ENCODE assay signal across 28 cellular contexts in genomic region chr12:128595609-128596008, GRCh38.
"Had no signal": no experiment of that assay in that cellular context is flagged by ENCODE, and none has a peak within 500 bp of the region (broad histone marks: within the 10 kb centered on the region; RNA-seq: fewer than 3 reads in every experiment).

No MANE protein-coding gene starts in this region.

- H3K79me2 ChIP-seq: parathyroid adenoma had no signal

- DNase-seq: naive thymus-derived CD4-positive, alpha-beta T cell; natural killer cell; occipital lobe; ovary; posterior cingulate gyrus; psoas muscle; right cardiac atrium; small intestine; stimulated activated CD4-positive, alpha-beta T cell treated with anti-CD3 and anti-CD28 coated beads, Interleukin-15, amount 100 ng/mL, for 24 hours; stimulated activated CD4-positive, alpha-beta T cell treated with anti-CD3 and anti-CD28 coated beads, Interleukin-2, amount 100 ng/mL, for 24 hours; stimulated activated CD4-positive, alpha-beta T cell treated with anti-CD3 and anti-CD28 coated beads, Interleukin-2, amount 100 ng/mL, for 48 hours; stimulated activated CD4-positive, alpha-beta T cell treated with anti-CD3 and anti-CD28 coated beads, Interleukin-4, amount 100 ng/mL, for 24 hours; stimulated activated naive CD4-positive, alpha-beta T cell; stimulated activated naive CD8-positive, alpha-beta T cell treated with anti-CD3 and anti-CD28 coated beads, Interleukin-15, amount 100 ng/mL, for 72 hours; stimulated activated naive CD8-positive, alpha-beta T cell treated with anti-CD3 and anti-CD28 coated beads, Interleukin-15, Interleukin-2, amounts not matched to agents 100 U/mL and 50 U/mL, for 24 hours; substantia nigra; testis; tibial artery; transverse colon; upper lobe of right lung; uterus had no signal

- H3K9me3 Mint-ChIP-seq: natural killer cell; nephron; stimulated activated effector memory CD8-positive, alpha-beta T cell treated with anti-CD3 and anti-CD28 coated beads, Interleukin-12 subunit alpha, Interleukin-12 subunit beta, amount 100 ng/mL, for 72 hours; type B pancreatic cell had no signal

- ATAC-seq: naive thymus-derived CD4-positive, alpha-beta T cell; natural killer cell; psoas muscle; right cardiac atrium; sciatic nerve; stimulated activated effector memory CD8-positive, alpha-beta T cell treated with anti-CD3 and anti-CD28 coated beads, Interleukin-12 subunit alpha, Interleukin-12 subunit beta, amount 100 ng/mL, for 72 hours; stimulated activated naive CD8-positive, alpha-beta T cell treated with anti-CD3 and anti-CD28 coated beads, Interleukin-15, amount 100 ng/mL, for 72 hours; stimulated activated naive CD8-positive, alpha-beta T cell treated with anti-CD3 and anti-CD28 coated beads, Interleukin-15, Interleukin-2, amounts not matched to agents 100 U/mL and 50 U/mL, for 24 hours; upper lobe of right lung had no signal

- FAIRE-seq: small intestine had no signal

- H2AFZ ChIP-seq: parathyroid adenoma had no signal

- H3K36me3 ChIP-seq: ovary, suprapubic skin, tibial artery, transverse colon, upper lobe of right lung, uterus had no signal

- H3K36me3 Mint-ChIP-seq: naive thymus-derived CD4-positive, alpha-beta T cell; natural killer cell; stimulated activated effector memory CD8-positive, alpha-beta T cell treated with anti-CD3 and anti-CD28 coated beads, Interleukin-12 subunit alpha, Interleukin-12 subunit beta, amount 100 ng/mL, for 72 hours had no signal

- H3K4me3 ChIP-seq: ovary, psoas muscle, suprapubic skin, testis, tibial artery, transverse colon, upper lobe of right lung, uterus had no signal

- H3K27me3 Mint-ChIP-seq: stimulated activated naive CD8-positive, alpha-beta T cell treated with anti-CD3 and anti-CD28 coated beads, Interleukin-15, amount 100 ng/mL, for 72 hours had no signal

- H3K4me1 Mint-ChIP-seq: naive thymus-derived CD4-positive, alpha-beta T cell; natural killer cell; stimulated activated effector memory CD8-positive, alpha-beta T cell treated with anti-CD3 and anti-CD28 coated beads, Interleukin-12 subunit alpha, Interleukin-12 subunit beta, amount 100 ng/mL, for 72 hours; stimulated activated naive CD8-positive, alpha-beta T cell treated with anti-CD3 and anti-CD28 coated beads, Interleukin-15, amount 100 ng/mL, for 72 hours had no signal

- H3K9me3 ChIP-seq: ovary, psoas muscle, suprapubic skin, testis, tibial artery, transverse colon, upper lobe of right lung, uterus had no signal

- H3K4me3 Mint-ChIP-seq: naive thymus-derived CD4-positive, alpha-beta T cell; natural killer cell; nephron; stimulated activated effector memory CD8-positive, alpha-beta T cell treated with anti-CD3 and anti-CD28 coated beads, Interleukin-12 subunit alpha, Interleukin-12 subunit beta, amount 100 ng/mL, for 72 hours; stimulated activated naive CD8-positive, alpha-beta T cell treated with anti-CD3 and anti-CD28 coated beads, Interleukin-15, amount 100 ng/mL, for 72 hours; type B pancreatic cell had no signal

- H3K27ac Mint-ChIP-seq: naive thymus-derived CD4-positive, alpha-beta T cell; natural killer cell; progenitor cell of endocrine pancreas; stimulated activated effector memory CD8-positive, alpha-beta T cell treated with anti-CD3 and anti-CD28 coated beads, Interleukin-12 subunit alpha, Interleukin-12 subunit beta, amount 100 ng/mL, for 72 hours; type B pancreatic cell had no signal

- H3K9ac ChIP-seq: parathyroid adenoma had no signal

- H3K27ac ChIP-seq: ovary, parathyroid adenoma, psoas muscle, suprapubic skin, testis, tibial artery, transverse colon, upper lobe of right lung, uterus had no signal

- H3K4me1 ChIP-seq: parathyroid adenoma, psoas muscle, suprapubic skin, testis, tibial artery, transverse colon, upper lobe of right lung, uterus had no signal

- H3K27me3 ChIP-seq: ovary, suprapubic skin, testis, transverse colon, upper lobe of right lung, uterus had no signal
